In genomic region chr7:101000025-101000424, GRCh38 we compare ENCODE assay signal across 14 cellular contexts. TPM values are rescaled to one million over a fixed set of nuclear protein-coding genes. Genes with fewer than 3 reads are reported as not detected.
"Had no signal": no experiment of that assay in that cellular context is flagged by ENCODE, and none has a peak within 500 bp of the region (broad histone marks: within the 10 kb centered on the region; RNA-seq: fewer than 3 reads in every experiment).

No MANE protein-coding gene starts in this region.

RNA-seq across cellular contexts. Expression of gene MUC17, which starts 19.9 kb away (rescaled TPM):
- total RNA-seq: activated CD4-positive, alpha-beta memory T cell treated with anti-CD3 and anti-CD28 coated beads, Interleukin-2, amount 10 ng/mL, durations not matched to agents 7 days and 5 days; activated CD4-positive, alpha-beta T cell treated with anti-CD3 and anti-CD28 coated beads for 36 hours; activated CD4-positive, alpha-beta T cell treated with anti-CD3 and anti-CD28 coated beads, Interleukin-2, amount 10 ng/mL, durations not matched to agents 7 days and 5 days; activated CD8-positive, alpha-beta memory T cell treated with anti-CD3 and anti-CD28 coated beads, Interleukin-2, amount 10 ng/mL, durations not matched to agents 7 days and 5 days; activated CD8-positive, alpha-beta T cell treated with anti-CD3 and anti-CD28 coated beads, Interleukin-2, amount 10 ng/mL, durations not matched to agents 7 days and 5 days; activated naive CD8-positive, alpha-beta T cell treated with anti-CD3 and anti-CD28 coated beads, Interleukin-2, amount 10 ng/mL, durations not matched to agents 7 days and 5 days; activated T-helper 2 cell treated with anti-CD3 and anti-CD28 coated beads, Interferon-gamma antibody, Interleukin-2, Interleukin-4, amounts not matched to agents 10 μg/mL and 5 μg/mL and 100 μg/mL, durations not matched to agents 14 hours and 24 hours and 36 hours; astrocyte; T-cell; T-helper 1 cell treated with Interleukin-12 subunit alpha and Interleukin-12 subunit beta and Interleukin-4 antibody, amounts not matched to agents 30 ng/mL and 1 ng/mL, for 36 hours; T-helper 17 cell; T-helper 2 cell treated with Interferon-gamma antibody and Interleukin-4, amounts not matched to agents 100 ng/mL and 5 ng/mL, for 36 hours; WTC11 had no signal

RNA-seq across cellular contexts. Expression of gene MUC12, which starts 30.7 kb away (rescaled TPM):
- total RNA-seq: activated CD4-positive, alpha-beta T cell treated with anti-CD3 and anti-CD28 coated beads, Interleukin-2, amount 10 ng/mL, durations not matched to agents 7 days and 5 days; activated CD8-positive, alpha-beta T cell treated with anti-CD3 and anti-CD28 coated beads, Interleukin-2, amount 10 ng/mL, durations not matched to agents 7 days and 5 days; activated naive CD8-positive, alpha-beta T cell treated with anti-CD3 and anti-CD28 coated beads, Interleukin-2, amount 10 ng/mL, durations not matched to agents 7 days and 5 days; body of pancreas; T-helper 1 cell treated with Interleukin-12 subunit alpha and Interleukin-12 subunit beta and Interleukin-4 antibody, amounts not matched to agents 30 ng/mL and 1 ng/mL, for 36 hours had no signal

RNA-seq across cellular contexts. Expression of gene MUC3A, which starts 50.7 kb away (rescaled TPM):
- total RNA-seq: activated CD4-positive, alpha-beta T cell treated with anti-CD3 and anti-CD28 coated beads for 36 hours; activated CD4-positive, alpha-beta T cell treated with anti-CD3 and anti-CD28 coated beads, Interleukin-2, amount 10 ng/mL, durations not matched to agents 7 days and 5 days; activated CD8-positive, alpha-beta memory T cell treated with anti-CD3 and anti-CD28 coated beads, Interleukin-2, amount 10 ng/mL, durations not matched to agents 7 days and 5 days; activated CD8-positive, alpha-beta T cell treated with anti-CD3 and anti-CD28 coated beads, Interleukin-2, amount 10 ng/mL, durations not matched to agents 7 days and 5 days; activated naive CD8-positive, alpha-beta T cell treated with anti-CD3 and anti-CD28 coated beads, Interleukin-2, amount 10 ng/mL, durations not matched to agents 7 days and 5 days; T-helper 1 cell treated with Interleukin-12 subunit alpha and Interleukin-12 subunit beta and Interleukin-4 antibody, amounts not matched to agents 30 ng/mL and 1 ng/mL, for 36 hours; T-helper 17 cell; T-helper 2 cell treated with Interferon-gamma antibody and Interleukin-4, amounts not matched to agents 100 ng/mL and 5 ng/mL, for 36 hours had no signal
